Comparison of ENCODE assay signal across 9 cellular contexts in the genomic region with DNA sequence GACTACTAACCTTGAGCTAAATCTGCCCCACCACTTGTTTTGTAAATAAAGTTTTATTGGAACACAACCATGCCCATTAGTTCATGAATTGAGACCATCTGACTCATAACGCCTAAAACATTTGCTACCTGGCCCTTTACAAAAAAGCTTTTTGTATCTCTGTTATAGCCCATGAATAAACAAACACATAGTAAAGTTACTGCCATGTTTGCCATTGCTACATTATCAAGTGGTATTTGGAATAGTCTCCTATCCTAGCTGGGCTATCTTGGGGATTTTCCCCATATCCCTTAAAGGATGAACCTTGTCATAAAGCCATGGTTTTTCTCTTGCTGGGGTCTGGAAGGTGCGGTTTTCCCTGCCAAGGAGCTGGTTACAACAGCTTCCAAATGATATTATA.
"Had no signal": no experiment of that assay in that cellular context is flagged by ENCODE, and none has a peak within 500 bp of the region (broad histone marks: within the 10 kb centered on the region; RNA-seq: fewer than 3 reads in every experiment).

No MANE protein-coding gene starts in this region.

- DNase-seq: GM23248, GOT3, H9, HCEC 1CT, IMR-90, KBM-7 had no signal

- H3K27ac ChIP-seq: GM23248, KMS-11 had no signal

- FAIRE-seq: H54, HTR-8/SVneo had no signal

- H3K4me2 ChIP-seq: KMS-11 had no signal

- H2AFZ ChIP-seq: GM23248 had no signal

- H3K4me3 ChIP-seq: GM23248 had no signal

- H3K9ac ChIP-seq: GM23248, KMS-11 had no signal
